In genomic region chr3:50611464-50612233, GRCh38 we compare ENCODE assay signal across 8 cellular contexts. TPM values are rescaled to one million over a fixed set of nuclear protein-coding genes. Genes with fewer than 3 reads are reported as not detected.
A peak's percentile ranks its signal among the peaks of the same experiment; 100 is the strongest.
DNase-seq lines count a peak whose midpoint lies in the region; ATAC-seq lines count a peak whose summit lies in the region.

CISH (minus strand) TSS chr3:50611774; CDS start chr3:50611650, 124 bp downstream.

- peak within 1 kb of the TSS; percentile 51 for H3K23ac ChIP-seq in mesendoderm (ENCODE audit: low read length)

- no peak within 1 kb of the TSS for H4K8ac ChIP-seq in mesendoderm (ENCODE audit: low read depth, low read length)

- H3K27ac ChIP-seq in mesendoderm (ENCODE audit: low read depth, low read length) = peak within 1 kb of the TSS; percentile 65

- no peaks in the 10 kb centered on the region for H3K27me3 ChIP-seq in mesendoderm (ENCODE audit: insufficient read depth, low read length, poor library complexity)

- H3K79me2 ChIP-seq in mesendoderm (ENCODE audit: control insufficient read depth, insufficient read depth, low read length) = no peaks in the 10 kb centered on the region

- peak within 1 kb of the TSS; percentile 97 to 99 for H3K4me3 Mint-ChIP-seq in effector memory CD8-positive, alpha-beta T cell

- H2BK120ac ChIP-seq in mesendoderm (ENCODE audit: low read depth, low read length) = no peak within 1 kb of the TSS

- peak within 1 kb of the TSS; percentile 31 for H2BK5ac ChIP-seq in mesendoderm (ENCODE audit: low read length)

- peaks cover 3% of the 10 kb centered on the region for H3K4me1 ChIP-seq in mesendoderm (ENCODE audit: control insufficient read depth, low read depth, low read length)

- POLR2A ChIA-PET in activated CD8-positive, alpha-beta memory T cell treated with anti-CD3 and anti-CD28 coated beads for 36 hours (lab: Charles Lee) = interaction anchor here (0.6 to 19.3 kb wide), 5 partner anchors 11 to 275 kb away, joined by 3 to 594 read pairs (median 146); partner anchors contain the start of genes C3orf18 and HEMK1

- H3K9me3 Mint-ChIP-seq in effector memory CD8-positive, alpha-beta T cell = no peaks in the 10 kb centered on the region

- CTCF ChIA-PET in activated CD8-positive, alpha-beta memory T cell treated with anti-CD3 and anti-CD28 coated beads for 36 hours (lab: Charles Lee) = interaction anchor here (1.0 to 24.2 kb wide), 4 partner anchors 11 to 38 kb away, joined by 3 to 600 read pairs (median 127); partner anchors contain the start of genes C3orf18 and HEMK1

- H3K27me3 Mint-ChIP-seq in effector memory CD8-positive, alpha-beta T cell = no peaks in the 10 kb centered on the region

- H3K4me1 Mint-ChIP-seq in effector memory CD8-positive, alpha-beta T cell (ENCODE audit: low read depth in 2 of 2) = peaks cover 75 to 76% of the 10 kb centered on the region in 2 donors

- H3K9ac ChIP-seq in mesendoderm (ENCODE audit: low read length) = peak within 1 kb of the TSS; percentile 83

- no peaks in the 10 kb centered on the region for H3K79me1 ChIP-seq in mesendoderm (ENCODE audit: low read length)

- H3K18ac ChIP-seq in mesendoderm (ENCODE audit: low read length) = peak within 1 kb of the TSS; percentile 40

- peak within 1 kb of the TSS; percentile 96 to 97 for H3K27ac Mint-ChIP-seq in effector memory CD8-positive, alpha-beta T cell

- no peak within 1 kb of the TSS for H2BK15ac ChIP-seq in mesendoderm (replicated peaks; ENCODE audit: low read depth)

- H3K4me3 ChIP-seq in mesendoderm (ENCODE audit: low read length) = peak within 1 kb of the TSS; percentile 44

- H3K56ac ChIP-seq in mesendoderm (ENCODE audit: low read length) = peak within 1 kb of the TSS; percentile 89

- ATAC-seq in GM19438 (IDR thresholded peaks at IDR 0.05; ENCODE audit: low read depth, unreplicated experiment) (peak; percentile 67), HG03571 (IDR thresholded peaks at IDR 0.05; ENCODE audit: unreplicated experiment) (peak; percentile 73)
- peak; percentile 67 for ATAC-seq in effector memory CD8-positive, alpha-beta T cell (replicated peaks)

- H4K5ac ChIP-seq in mesendoderm (ENCODE audit: low read length) = no peak within 1 kb of the TSS

- H3K4ac ChIP-seq in mesendoderm (ENCODE audit: low read depth, low read length) = peak within 1 kb of the TSS; percentile 58

- H3K36me3 ChIP-seq in mesendoderm (ENCODE audit: control insufficient read depth, insufficient read depth, low read length) = no peaks in the 10 kb centered on the region

- peaks cover 63% of the 10 kb centered on the region for H3K36me3 Mint-ChIP-seq in effector memory CD8-positive, alpha-beta T cell (ENCODE audit: insufficient read depth)

- no CpG with 5 or more reads among the region's 75 CpGs for WGBS in mesendoderm (ENCODE audit: extremely low coverage, insufficient coverage, low lambda C conversion rate)

- H3K4me2 ChIP-seq in mesendoderm (ENCODE audit: low read length) = peak within 1 kb of the TSS; percentile 79

- DNase-seq in COLO829 (ENCODE audit: low spot score) (peak; percentile 90), NOMO-1 (lab: John Stamatoyannopoulos, UW; ENCODE audit: unreplicated experiment in 2 of 2) (peak; percentile 97 to 98), mesendoderm (peak; percentile 97)
- DNase-seq in effector memory CD8-positive, alpha-beta T cell = peak; percentile 84 to 89 (median 87)
- peak; percentile 96 for DNase-seq in stimulated activated CD8-positive, alpha-beta memory T cell treated with anti-CD3 and anti-CD28 coated beads, Interleukin-15, amount 100 ng/mL, for 1 hour (ENCODE audit: low read depth)

- no peak within 1 kb of the TSS for H2AK5ac ChIP-seq in mesendoderm (ENCODE audit: low read length)

RNA-seq across cellular contexts. Expression of gene CISH, which starts in this region (rescaled TPM):
- total RNA-seq in activated CD8-positive, alpha-beta memory T cell treated with anti-CD3 and anti-CD28 coated beads for 36 hours = 100 to 1,000 TPM; 219 to 220 TPM
- 2.4 TPM for polyA plus RNA-seq in mesendoderm (2013, experiment 1 of 2)
- polyA plus RNA-seq in mesendoderm (2013, experiment 2 of 2) = 2.3 TPM

Comparison
In these comparisons a context has a peak if more than half of its experiments do, and no peak if none do; other contexts are left out.
1. Peak in every context shown above with its lines: DNase-seq, ATAC-seq, H3K4me3 ChIP-seq and H3K27ac ChIP-seq.